Comparison of ENCODE assay signal across 9 cellular contexts in genomic region chr1:158793604-158794003, GRCh38. TPM values are rescaled to one million over a fixed set of nuclear protein-coding genes. Genes with fewer than 3 reads are reported as not detected.
A peak's percentile ranks its signal among the peaks of the same experiment; 100 is the strongest.
DNase-seq lines count a peak whose midpoint lies in the region; FAIRE-seq and TF ChIP-seq lines count a peak whose summit lies in the region.
"Had no signal": no experiment of that assay in that cellular context is flagged by ENCODE, and none has a peak within 500 bp of the region (broad histone marks: within the 10 kb centered on the region; RNA-seq: fewer than 3 reads in every experiment).

No MANE protein-coding gene starts in this region.

- TF ChIP-seq POLR2A in H54 (IDR thresholded peaks at IDR 0.05; ENCODE audit: low read depth, low read length) (no peak), GM12891 (IDR thresholded peaks at IDR 0.05; ENCODE audit: low read depth, low read length) (no peak)

- peak; percentile 28 to 49 for DNase-seq in NOMO-1 (lab: John Stamatoyannopoulos, UW; ENCODE audit: unreplicated experiment in 2 of 2)
- no peak for DNase-seq in NOMO-1 treated with dmso at 0.1 percent for 144 hours (lab: John Stamatoyannopoulos, UW; ENCODE audit: unreplicated experiment)
- peak; percentile 53 for DNase-seq in NAMALWA (ENCODE audit: low spot score)
- peak; percentile 2 for DNase-seq in astrocyte of the hippocampus (ENCODE audit: low read depth, low spot score)
- peak; percentile 22 to 25 for DNase-seq in stimulated activated CD4-positive, alpha-beta T cell treated with anti-CD3 and anti-CD28 coated beads, Interleukin-2, amount 100 ng/mL, for 48 hours
- no peak for DNase-seq in NCI-H82 (lab: John Stamatoyannopoulos, UW)
- no peak for DNase-seq in H54 (ENCODE audit: insufficient read length, low spot score)
- no peak for DNase-seq in GM12891 (ENCODE audit: insufficient read length, low spot score)
- DNase-seq: NCI-H2171 treated with DMSO at 0.1 percent for 48 hours had no signal

- FAIRE-seq in H54 (lab: Jason Lieb, UNC) (no peak), GM12891 (lab: Jason Lieb, UNC) (no peak)

TF ChIP-seq in GM12891, 5 proteins besides CTCF, POLR2A, EP300 and RAD21:
- TF ChIP-seq SPI1 (IDR thresholded peaks at IDR 0.05; ENCODE audit: low read depth, low read length), result no peak
- TF ChIP-seq PAX5 (IDR thresholded peaks at IDR 0.05; ENCODE audit: insufficient read depth, low read length, severe bottlenecking), result no peak
- TF ChIP-seq POU2F2 (IDR thresholded peaks at IDR 0.05; ENCODE audit: low read depth, low read length), result no peak
- no peak for TF ChIP-seq POLR2AphosphoS5 (IDR thresholded peaks at IDR 0.05; ENCODE audit: low read depth, low read length)
- no peak for TF ChIP-seq TAF1 (IDR thresholded peaks at IDR 0.05; ENCODE audit: low read depth, low read length)

RNA-seq across cellular contexts. Expression of gene OR6N2, which starts 12.6 kb away (rescaled TPM):
- not detected for polyA plus RNA-seq in GM12891 (2012; ENCODE audit: low read depth, missing spikeins)

RNA-seq across cellular contexts. Expression of gene OR6N1, which starts 21.6 kb away (rescaled TPM):
- not detected for polyA plus RNA-seq in GM12891 (2012; ENCODE audit: low read depth, missing spikeins)

RNA-seq across cellular contexts. Expression of gene MNDA, which starts 37.5 kb away (rescaled TPM):
- polyA plus RNA-seq in GM12891 (2012; ENCODE audit: low read depth, missing spikeins), result 43.0 TPM

RNA-seq across cellular contexts. Expression of gene OR6K6, which starts 39.1 kb away (rescaled TPM):
- not detected for polyA plus RNA-seq in GM12891 (2012; ENCODE audit: low read depth, missing spikeins)

Comparison
In these comparisons a context has a peak if more than half of its experiments do, and no peak if none do; other contexts are left out.
1. DNase-seq: peak in NOMO-1 (2 of 2), NAMALWA (single experiment), astrocyte of the hippocampus (single experiment) and stimulated activated CD4-positive, alpha-beta T cell treated with anti-CD3 and anti-CD28 coated beads, Interleukin-2, amount 100 ng/mL, for 48 hours (2 of 2); none in NOMO-1 treated with dmso at 0.1 percent for 144 hours (single experiment), NCI-H82 (single experiment), H54 (single experiment) and GM12891 (single experiment).